Comparison of ENCODE assay signal across 34 cellular contexts in the genomic region with DNA sequence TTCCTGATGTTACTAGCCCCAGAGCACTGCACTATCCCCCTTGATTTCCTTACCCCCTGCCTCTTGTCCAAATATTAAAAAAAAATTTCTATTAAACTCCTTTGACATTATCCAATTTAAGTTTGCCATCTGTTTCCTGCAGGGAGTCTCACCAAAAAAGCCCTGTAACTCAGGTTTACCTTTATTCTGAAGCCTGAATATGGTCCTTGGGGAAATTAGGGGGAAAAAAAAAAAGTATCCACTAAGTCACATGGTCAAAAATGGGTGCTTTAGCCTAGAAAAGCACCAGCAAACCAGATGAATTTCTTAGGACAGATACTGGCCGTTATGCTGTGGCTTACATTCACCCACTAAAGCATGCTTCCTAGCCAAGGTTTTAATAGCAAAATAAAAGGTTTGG.
"Had no signal": no experiment of that assay in that cellular context is flagged by ENCODE, and none has a peak within 500 bp of the region (broad histone marks: within the 10 kb centered on the region; RNA-seq: fewer than 3 reads in every experiment).

No MANE protein-coding gene starts in this region.

- H3K9me3 ChIP-seq: Peyer's patch, SJSA1, SK-N-SH had no signal

- DNase-seq: activated CD4-positive, alpha-beta T cell treated with anti-CD3 and anti-CD28 coated beads, Interleukin-2, amount 10 ng/mL, durations not matched to agents 24 days and 14 days; activated CD4-positive, alpha-beta T cell treated with anti-CD3 and anti-CD28 coated beads, Interleukin-2, amount 50 U/mL, for 4 hours; activated CD8-positive, alpha-beta T cell treated with anti-CD3 and anti-CD28 coated beads for 36 hours; activated effector memory CD4-positive, alpha-beta T cell treated with anti-CD3 and anti-CD28 coated beads, Interleukin-2, amount 50 U/mL, for 16 hours; activated naive CD4-positive, alpha-beta T cell; activated naive CD4-positive, alpha-beta T cell treated with anti-CD3 and anti-CD28 coated beads, Interleukin-2, amount 50 U/mL, for 16 hours; activated naive CD8-positive, alpha-beta T cell treated with anti-CD3 and anti-CD28 coated beads for 36 hours; activated T-cell treated with anti-CD3 and anti-CD28 coated beads, Interleukin-2, amount 50 U/mL, for 1 hour; activated T-cell treated with anti-CD3 and anti-CD28 coated beads, Interleukin-2, amount 50 U/mL, for 72 hours; amniotic stem cell; aorta; brain microvascular endothelial cell; central memory CD4-positive, alpha-beta T cell; Kasumi-1; KG1; MM.1S; MV-4-11; NCI-H1092; NCI-H1436 treated with DMSO at 0.1 percent for 48 hours; NCI-H1694 treated with DMSO at 0.1 percent for 48 hours; NCI-H2029; NCI-H345; NCI-H510A treated with DMSO at 0.1 percent for 48 hours; NCI-H526 treated with DMSO at 0.1 percent for 48 hours; NK-92 treated with Interleukin-12 subunit alpha and Interleukin-12 subunit beta, amount 100 ng/mL, for 24 hours; PC-3; Peyer's patch; RPMI8226; SHP77 treated with DMSO at 0.1 percent for 48 hours; SK-N-SH had no signal

- ATAC-seq: activated CD8-positive, alpha-beta T cell treated with anti-CD3 and anti-CD28 coated beads for 36 hours; activated T-cell treated with anti-CD3 and anti-CD28 coated beads, Interleukin-2, amount 50 U/mL, for 72 hours; activated T-helper 17 cell treated with anti-CD3 and anti-CD28 coated beads, Interleukin-2, amount 50 U/mL, for 72 hours; PC-3 had no signal

- H3K9me3 Mint-ChIP-seq: activated CD4-positive, alpha-beta T cell treated with anti-CD3 and anti-CD28 coated beads, Interleukin-2, amount 10 ng/mL, durations not matched to agents 24 days and 14 days; activated CD8-positive, alpha-beta T cell treated with anti-CD3 and anti-CD28 coated beads for 36 hours; activated T-helper 17 cell treated with anti-CD3 and anti-CD28 coated beads, Interleukin-2, amount 50 U/mL, for 72 hours; T-helper 1 cell treated with Interleukin-12 subunit alpha and Interleukin-12 subunit beta and Interleukin-4 antibody, amounts not matched to agents 30 μg/mL and 1 μg/mL, for 36 hours; T-helper 2 cell treated with Interferon-gamma antibody and Interleukin-4, amounts not matched to agents 5 μg/mL and 100 μg/mL, for 36 hours had no signal

- H3K4me3 Mint-ChIP-seq: activated CD4-positive, alpha-beta T cell treated with anti-CD3 and anti-CD28 coated beads, Interleukin-2, amount 10 ng/mL, durations not matched to agents 24 days and 14 days; activated CD8-positive, alpha-beta T cell treated with anti-CD3 and anti-CD28 coated beads for 36 hours; activated naive CD8-positive, alpha-beta T cell treated with anti-CD3 and anti-CD28 coated beads for 36 hours; activated T-cell treated with anti-CD3 and anti-CD28 coated beads, Interleukin-2, amount 50 U/mL, for 72 hours; activated T-helper 17 cell treated with anti-CD3 and anti-CD28 coated beads, Interleukin-2, amount 50 U/mL, for 72 hours; T-helper 1 cell treated with Interleukin-12 subunit alpha and Interleukin-12 subunit beta and Interleukin-4 antibody, amounts not matched to agents 30 μg/mL and 1 μg/mL, for 36 hours; T-helper 2 cell treated with Interferon-gamma antibody and Interleukin-4, amounts not matched to agents 5 μg/mL and 100 μg/mL, for 36 hours had no signal

- H3K36me3 Mint-ChIP-seq: activated naive CD8-positive, alpha-beta T cell treated with anti-CD3 and anti-CD28 coated beads for 36 hours had no signal

- H3K4me3 ChIP-seq: Peyer's patch, SJSA1 had no signal

- H3K36me3 ChIP-seq: brain microvascular endothelial cell, Peyer's patch, SJSA1 had no signal

- H3K27ac ChIP-seq: brain microvascular endothelial cell, Peyer's patch, SJSA1 had no signal

- H3K27me3 ChIP-seq: brain microvascular endothelial cell, Peyer's patch, SJSA1 had no signal

- H3K4me1 Mint-ChIP-seq: activated CD4-positive, alpha-beta T cell treated with anti-CD3 and anti-CD28 coated beads, Interleukin-2, amount 10 ng/mL, durations not matched to agents 24 days and 14 days; activated naive CD8-positive, alpha-beta T cell treated with anti-CD3 and anti-CD28 coated beads for 36 hours; activated T-helper 17 cell treated with anti-CD3 and anti-CD28 coated beads, Interleukin-2, amount 50 U/mL, for 72 hours had no signal

- H3K27ac Mint-ChIP-seq: activated CD4-positive, alpha-beta T cell treated with anti-CD3 and anti-CD28 coated beads, Interleukin-2, amount 10 ng/mL, durations not matched to agents 24 days and 14 days; activated CD8-positive, alpha-beta T cell treated with anti-CD3 and anti-CD28 coated beads for 36 hours; activated naive CD8-positive, alpha-beta T cell treated with anti-CD3 and anti-CD28 coated beads for 36 hours; activated T-cell treated with anti-CD3 and anti-CD28 coated beads, Interleukin-2, amount 50 U/mL, for 72 hours; activated T-helper 17 cell treated with anti-CD3 and anti-CD28 coated beads, Interleukin-2, amount 50 U/mL, for 72 hours; T-helper 1 cell treated with Interleukin-12 subunit alpha and Interleukin-12 subunit beta and Interleukin-4 antibody, amounts not matched to agents 30 μg/mL and 1 μg/mL, for 36 hours; T-helper 2 cell treated with Interferon-gamma antibody and Interleukin-4, amounts not matched to agents 5 μg/mL and 100 μg/mL, for 36 hours had no signal

- H3K4me1 ChIP-seq: Peyer's patch, SJSA1 had no signal

- H3K27me3 Mint-ChIP-seq: activated CD4-positive, alpha-beta T cell treated with anti-CD3 and anti-CD28 coated beads, Interleukin-2, amount 10 ng/mL, durations not matched to agents 24 days and 14 days; activated CD8-positive, alpha-beta T cell treated with anti-CD3 and anti-CD28 coated beads for 36 hours; activated naive CD8-positive, alpha-beta T cell treated with anti-CD3 and anti-CD28 coated beads for 36 hours; activated T-helper 17 cell treated with anti-CD3 and anti-CD28 coated beads, Interleukin-2, amount 50 U/mL, for 72 hours had no signal
